Comparison of ENCODE assay signal across 21 cellular contexts in the genomic region with DNA sequence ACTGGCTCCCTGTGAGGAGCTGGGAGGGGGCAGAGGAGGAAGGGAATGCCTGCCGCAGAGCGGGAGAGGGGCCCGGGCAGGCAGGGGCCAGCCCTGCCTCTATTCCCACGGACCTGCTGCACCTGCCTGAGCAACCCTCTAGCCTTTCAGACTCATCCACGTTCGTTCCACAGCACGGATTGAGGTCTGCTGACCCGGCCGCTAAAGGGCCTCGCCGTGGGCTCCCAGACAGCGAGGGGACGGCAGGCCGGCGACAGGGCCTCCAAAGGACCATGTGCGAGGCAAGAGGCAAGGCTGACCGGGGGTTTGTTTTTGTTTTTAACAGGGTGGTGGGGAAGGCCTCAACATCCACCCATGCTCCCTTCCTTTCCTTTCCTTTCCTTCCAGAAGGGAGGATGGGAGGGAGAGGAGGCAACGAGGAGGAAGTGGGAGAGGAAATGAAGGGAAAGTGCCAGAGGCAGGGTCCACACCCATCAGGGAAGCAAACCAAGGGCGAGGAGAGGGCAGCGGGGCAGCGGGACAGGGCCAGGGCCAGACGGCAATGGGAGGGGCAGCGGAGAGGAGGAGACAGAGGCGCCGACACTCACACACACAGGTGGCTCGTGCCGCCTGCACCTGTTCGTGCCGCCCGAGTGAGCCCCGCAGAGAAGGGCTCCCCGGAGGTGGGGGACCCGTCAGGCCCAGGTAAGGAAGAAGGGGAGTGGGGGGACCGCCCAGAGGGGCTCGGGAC. TPM values are rescaled to one million over a fixed set of nuclear protein-coding genes. Genes with fewer than 3 reads are reported as not detected.
A peak's percentile ranks its signal among the peaks of the same experiment; 100 is the strongest.
DNase-seq lines count a peak whose midpoint lies in the region; ATAC-seq, FAIRE-seq and TF ChIP-seq lines count a peak whose summit lies in the region.
"Had no signal": no experiment of that assay in that cellular context is flagged by ENCODE, and none has a peak within 500 bp of the region (broad histone marks: within the 10 kb centered on the region; RNA-seq: fewer than 3 reads in every experiment).

No MANE protein-coding gene starts in this region.

- WGBS in H1 (ENCODE audit: extremely low coverage in 1 of 2, insufficient coverage in 1 of 2, insufficient read length in 1 of 2, insufficient replicate concordance in 2 of 2, low coverage in 1 of 2, low lambda C conversion rate in 2 of 2, missing lambda C conversion rate in 1 of 2), 2 experiments: 90% methylated on average over 22 of the region's 35 CpGs; no CpG with 5 or more reads in 1 of the 2 experiments
- WGBS in small intestine, 3 donors: 15 to 70% (median 37%) methylated on average over 31 to 35 of the region's 35 CpGs

- no peak for TF ChIP-seq CTCF in H1 (IDR thresholded peaks at IDR 0.05; ENCODE audit: control extremely low read depth in 1 of 3, insufficient read depth in 1 of 3, low read depth in 1 of 3, low read length in 3 of 3)
- TF ChIP-seq CTCF in type B pancreatic cell (conservative IDR thresholded peaks at IDR 0.05): no peak

- H3K4me3 ChIP-seq in H1 (ENCODE audit: extremely low read depth in 1 of 4, insufficient read depth in 2 of 4, low read depth in 3 of 4, low read length in 4 of 4) (no peak overlapping the region), small intestine (ENCODE audit: low read depth in 1 of 2, low read length in 2 of 2) (no peak overlapping the region)

- H3K4me1 Mint-ChIP-seq in type B pancreatic cell (ENCODE audit: unreplicated experiment): no peaks in the 10 kb centered on the region

- H3K23me2 ChIP-seq in H1 (ENCODE audit: low read depth, low read length): no peaks in the 10 kb centered on the region

- H2BK12ac ChIP-seq in H1 (ENCODE audit: low read depth, low read length): no peak overlapping the region

- H3K18ac ChIP-seq in H1 (ENCODE audit: extremely low read depth, low read length): no peak overlapping the region

- H2AFZ ChIP-seq in H1 (ENCODE audit: low read length): no peak overlapping the region

- H4K20me1 ChIP-seq in H1 (replicated peaks in 1 of 2; ENCODE audit: control insufficient read depth in 1 of 2, insufficient read depth in 2 of 2, low read length in 2 of 2): peaks cover 0 to 2% of the 10 kb centered on the region in 2 experiments

- H3K9ac ChIP-seq in H1 (replicated peaks in 1 of 4; ENCODE audit: extremely low read depth in 1 of 4, low read depth in 3 of 4, low read length in 3 of 4): no peak overlapping the region

- TF ChIP-seq RAD21 in H1 (IDR thresholded peaks at IDR 0.05 in 1 of 2, conservative IDR thresholded peaks at IDR 0.05 in 1 of 2; ENCODE audit: low read depth in 2 of 2, low read length in 2 of 2): no peak

- no peak overlapping the region for H3K14ac ChIP-seq in H1 (ENCODE audit: insufficient read length)

- H3K36me3 Mint-ChIP-seq in type B pancreatic cell: no peaks in the 10 kb centered on the region
- H3K36me3 Mint-ChIP-seq: natural killer cell had no signal

- H3K4me2 ChIP-seq in H1 (ENCODE audit: insufficient read depth in 1 of 2, low read depth in 2 of 2, low read length in 2 of 2): no peak overlapping the region

- no peak overlapping the region for H3K23ac ChIP-seq in H1 (ENCODE audit: insufficient read length)

- no peak overlapping the region for H2BK15ac ChIP-seq in H1 (ENCODE audit: low read length)

- H4K8ac ChIP-seq in H1 (ENCODE audit: extremely low read depth, insufficient read depth, low read length): no peak overlapping the region; the same call in 1 of the 2 replicates

- 0 out of 2 replicates have a peak overlapping the region, but pooled peaks have one; percentile 13 for H2BK5ac ChIP-seq in H1 (ENCODE audit: low read depth, low read length)

- no peak overlapping the region for H3K27ac Mint-ChIP-seq in type B pancreatic cell
- H3K27ac Mint-ChIP-seq: natural killer cell, progenitor cell of endocrine pancreas had no signal

- H3K27me3 ChIP-seq in H1 (replicated peaks in 1 of 4; ENCODE audit: control insufficient read depth in 3 of 4, extremely low read depth in 1 of 4, insufficient read depth in 3 of 4, low read length in 3 of 4) (no peaks in the 10 kb centered on the region), small intestine (ENCODE audit: control insufficient read depth in 2 of 2, insufficient read depth in 2 of 2, low read length in 2 of 2) (no peaks in the 10 kb centered on the region)

- no peak overlapping the region for H3K56ac ChIP-seq in H1 (replicated peaks; ENCODE audit: insufficient read length, low read depth, low read length)

- no peak overlapping the region for H4K5ac ChIP-seq in H1 (ENCODE audit: insufficient read length, low read depth, low read length)

- no peak for TF ChIP-seq EP300 in H1 (IDR thresholded peaks at IDR 0.05; ENCODE audit: borderline replicate concordance in 1 of 2, low read depth in 2 of 2, low read length in 2 of 2)

- POLR2A ChIA-PET in H1 (lab: Charles Lee; ENCODE audit: partially characterized antibody): interaction anchor here (1.3 to 1.8 kb wide), 2 partner anchors 9 to 225 kb away, joined by 6 to 7 read pairs; a partner anchor contains a TSS

- no peaks in the 10 kb centered on the region for H3K9me3 ChIP-seq in H1 (ENCODE audit: insufficient read depth in 2 of 2, low read depth in 1 of 2, low read length in 1 of 2)
- no peaks in the 10 kb centered on the region for H3K9me3 ChIP-seq in small intestine (ENCODE audit: control insufficient read depth, low read depth)

- no peaks in the 10 kb centered on the region for H3K79me1 ChIP-seq in H1 (ENCODE audit: low read depth, low read length)

- TF ChIP-seq POLR2A in GM12891 (IDR thresholded peaks at IDR 0.05; ENCODE audit: low read depth, low read length) (no peak), H1 (IDR thresholded peaks at IDR 0.05; ENCODE audit: control extremely low read depth in 1 of 2, low read depth in 2 of 2, low read length in 2 of 2) (no peak)

- no peak overlapping the region for H2BK120ac ChIP-seq in H1 (replicated peaks; ENCODE audit: low read depth, low read length)

- peaks cover 0 to 4% (median under 1%) of the 10 kb centered on the region in 4 experiments; a peak in 4 of 8 replicates for H3K36me3 ChIP-seq in H1 (ENCODE audit: control insufficient read depth in 2 of 4, insufficient read depth in 4 of 4, low read length in 3 of 4)
- peaks cover 0 to 3% of the 10 kb centered on the region in 2 donors for H3K36me3 ChIP-seq in small intestine (ENCODE audit: control insufficient read depth in 2 of 2, insufficient read depth in 2 of 2, low read length in 2 of 2)

- no peak overlapping the region for H4K91ac ChIP-seq in H1 (replicated peaks; ENCODE audit: insufficient read length, low read length)

- peaks cover 0 to 7% (median 2%) of the 10 kb centered on the region in 4 experiments; a peak in 5 of 7 replicates for H3K4me1 ChIP-seq in H1 (replicated peaks in 1 of 4; ENCODE audit: control insufficient read depth in 3 of 4, insufficient read depth in 4 of 4, low read length in 3 of 4)
- H3K4me1 ChIP-seq in small intestine (ENCODE audit: control insufficient read depth in 2 of 2, insufficient read depth in 1 of 2, low read depth in 1 of 2, low read length in 1 of 2): peaks cover 0 to 4% of the 10 kb centered on the region in 2 donors

- H3K4ac ChIP-seq in H1 (replicated peaks; ENCODE audit: insufficient read length, low read depth, low read length): no peak overlapping the region

- ATAC-seq in HG02763 (IDR thresholded peaks at IDR 0.05; ENCODE audit: unreplicated experiment): no peak
- ATAC-seq: natural killer cell, SK-N-SH treated with all-trans-retinoic acid at 6 μM for 48 hours had no signal

- FAIRE-seq in GM12891 (lab: Jason Lieb, UNC) (peak; percentile 31), H1 (lab: Jason Lieb, UNC) (no peak), small intestine (lab: Jason Lieb, UNC) (no peak)
- FAIRE-seq: GM18507, islet of Langerhans, RCC 7860 had no signal

- no peak overlapping the region for H3K4me3 Mint-ChIP-seq in type B pancreatic cell
- H3K4me3 Mint-ChIP-seq: natural killer cell had no signal

- no peak overlapping the region; the same call in 1 of the 2 replicates for H2AK5ac ChIP-seq in H1 (ENCODE audit: low read depth, low read length)

- CTCF ChIA-PET in H1 (lab: Charles Lee; ENCODE audit: partially characterized antibody): interaction anchor here (0.6 to 13.8 kb wide), 8 partner anchors 10 to 475 kb away, joined by 3 to 199 read pairs (median 14); a partner anchor contains a TSS

- no peak for DNase-seq in GM12891 (ENCODE audit: insufficient read length, low spot score)
- DNase-seq in NCI-H510A (lab: John Stamatoyannopoulos, UW): peak; percentile 80
- DNase-seq in H1 (ENCODE audit: low read depth in 1 of 2, low spot score in 2 of 2): no peak
- peak; percentile 72 for DNase-seq in small intestine
- no peak for DNase-seq in type B pancreatic cell (ENCODE audit: extremely low spot score, unreplicated experiment)
- no peak for DNase-seq in NCI-H774 (lab: John Stamatoyannopoulos, UW)
- DNase-seq: activated CD4-positive, alpha-beta T cell treated with anti-CD3 and anti-CD28 coated beads for 48 hours; activated CD8-positive, alpha-beta memory T cell treated with anti-CD3 and anti-CD28 coated beads, Interleukin-2, amount 50 U/mL, for 4 hours; amniotic stem cell; central memory CD4-positive, alpha-beta T cell; effector memory CD4-positive, alpha-beta T cell; mammary epithelial cell; natural killer cell; stimulated activated CD4-positive, alpha-beta T cell treated with anti-CD3 and anti-CD28 coated beads, Interleukin-4, amount 100 ng/mL, for 24 hours had no signal

- H3K79me2 ChIP-seq in H1 (ENCODE audit: control insufficient read depth in 1 of 2, insufficient read depth in 2 of 2, low read length in 2 of 2): no peaks in the 10 kb centered on the region

- H2BK20ac ChIP-seq in H1 (ENCODE audit: low read length): no peak overlapping the region

- no peak overlapping the region for H3K27ac ChIP-seq in H1 (ENCODE audit: low read depth, low read length)
- H3K27ac ChIP-seq in small intestine (ENCODE audit: low read depth in 1 of 2, low read length in 1 of 2): no peak overlapping the region
- H3K27ac ChIP-seq: C4-2B had no signal

- no peaks in the 10 kb centered on the region for H3K27me3 Mint-ChIP-seq in type B pancreatic cell
- H3K27me3 Mint-ChIP-seq: progenitor cell of endocrine pancreas had no signal

- no peaks in the 10 kb centered on the region for H3K9me3 Mint-ChIP-seq in type B pancreatic cell
- H3K9me3 Mint-ChIP-seq: natural killer cell had no signal

RNA-seq across cellular contexts. Expression of a gene that starts 7.5 kb away (rescaled TPM):
- 4.7 TPM for polyA plus RNA-seq in GM12891 (2012; ENCODE audit: low read depth, missing spikeins)
- total RNA-seq in H1 (2021; fragmentation: NEBNext Ultra II Directional; extraction: Animal tissue kit (Norgen Biotek cat#: 25700)): 64.3 and 67.6 TPM in 2 replicates
- polyA plus RNA-seq in H1 (2011; rRNA removed) (49.8 and 66.9 TPM in 2 replicates), small intestine (10 to 100 TPM in 1 of 3 donors, 1 to 10 TPM in 2; 1.4 to 12.2 (median 2.7) TPM)
- 38.6 TPM for polyA plus RNA-seq in H1 (2011; cell fraction: cytosol; rRNA removed)
- polyA plus RNA-seq in H1 (2011; cell fraction: nucleus; rRNA removed): 112 TPM
- polyA plus RNA-seq in H1 (2012, experiment 1 of 2): 24.3 to 37.8 TPM (median 34.2 TPM) in 4 replicates
- 32.6 TPM for polyA plus RNA-seq in H1 (2012, experiment 2 of 2)
- 37.5 TPM for polyA plus RNA-seq in H1 (2013, experiment 1 of 2)
- 32.3 TPM for polyA plus RNA-seq in H1 (2013, experiment 2 of 2)
- polyA minus RNA-seq in H1 (2011; rRNA and poly(A)+ RNA removed): 8.3 and 9.8 TPM in 2 replicates
- 32.6 TPM for polyA minus RNA-seq in H1 (2011; cell fraction: cytosol; rRNA and poly(A)+ RNA removed)
- polyA minus RNA-seq in H1 (2011; cell fraction: nucleus; rRNA and poly(A)+ RNA removed): 32.0 TPM
- 10.1 and 28.5 TPM in 2 replicates for total RNA-seq in type B pancreatic cell (ENCODE audit: low replicate concordance)

RNA-seq across cellular contexts. Expression of a gene that starts 21.1 kb away (rescaled TPM):
- polyA plus RNA-seq in GM12891 (2012; ENCODE audit: low read depth, missing spikeins): 14.1 TPM
- 33.7 and 35.8 TPM in 2 replicates for total RNA-seq in H1 (2021; fragmentation: NEBNext Ultra II Directional; extraction: Animal tissue kit (Norgen Biotek cat#: 25700))
- polyA plus RNA-seq in H1 (2011; rRNA removed): 84.8 and 119 TPM in 2 replicates
- polyA plus RNA-seq in H1 (2011; cell fraction: cytosol; rRNA removed): 51.7 TPM
- 112 TPM for polyA plus RNA-seq in H1 (2011; cell fraction: nucleus; rRNA removed)
- polyA plus RNA-seq in H1 (2012, experiment 1 of 2): 26.3 to 35.1 TPM (median 34.3 TPM) in 4 replicates
- polyA plus RNA-seq in H1 (2012, experiment 2 of 2): 38.1 TPM
- polyA plus RNA-seq in H1 (2013, experiment 1 of 2): 44.3 TPM
- polyA plus RNA-seq in H1 (2013, experiment 2 of 2): 46.4 TPM
- 22.8 and 25.8 TPM in 2 replicates for polyA minus RNA-seq in H1 (2011; rRNA and poly(A)+ RNA removed)
- 22.8 TPM for polyA minus RNA-seq in H1 (2011; cell fraction: cytosol; rRNA and poly(A)+ RNA removed)
- 27.7 TPM for polyA minus RNA-seq in H1 (2011; cell fraction: nucleus; rRNA and poly(A)+ RNA removed)
- polyA plus RNA-seq in small intestine: 10 to 100 TPM; 15.1 to 21.7 (median 19.8) TPM
- total RNA-seq in type B pancreatic cell (ENCODE audit: low replicate concordance): 25.0 and 29.9 TPM in 2 replicates

Comparison
In these comparisons a context has a peak if more than half of its experiments do, and no peak if none do; other contexts are left out.
1. DNase-seq: peak in NCI-H510A (single experiment) and small intestine (single experiment); none in GM12891 (single experiment), H1 (0 of 2), type B pancreatic cell (single experiment) and NCI-H774 (single experiment).